17 cellular contexts compared by ENCODE assay signal in the genomic region with DNA sequence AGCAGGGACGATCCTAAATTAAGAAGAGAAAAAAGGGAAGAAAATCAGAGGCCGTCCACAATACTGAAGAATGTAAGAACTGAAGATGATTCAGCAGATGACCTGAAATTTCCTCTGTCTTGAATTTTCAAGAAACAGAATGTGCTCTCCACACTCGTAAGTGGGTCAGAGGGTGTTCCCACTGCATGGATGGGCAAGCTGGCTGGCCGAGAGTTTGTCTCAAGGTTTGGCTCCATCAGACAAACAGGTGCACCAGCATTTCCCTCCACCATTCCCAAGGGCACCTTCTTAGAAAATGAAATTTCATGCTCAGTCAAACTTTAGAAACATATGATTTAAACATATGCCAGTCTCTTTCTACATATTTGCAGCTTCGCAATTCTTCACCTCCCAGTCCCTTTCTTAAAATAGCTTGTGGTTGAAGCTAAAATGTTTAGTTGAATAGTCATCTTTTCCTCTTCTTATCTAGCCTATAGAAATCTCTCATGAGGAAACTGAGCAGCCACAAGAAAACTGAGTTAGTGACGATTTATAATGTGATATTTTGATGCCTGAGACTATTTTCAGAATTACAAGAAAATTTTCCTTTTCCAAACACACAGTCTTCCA.
A peak's percentile ranks its signal among the peaks of the same experiment; 100 is the strongest.
DNase-seq lines count a peak whose midpoint lies in the region; ATAC-seq and TF ChIP-seq lines count a peak whose summit lies in the region.
"Had no signal": no experiment of that assay in that cellular context is flagged by ENCODE, and none has a peak within 500 bp of the region (broad histone marks: within the 10 kb centered on the region; RNA-seq: fewer than 3 reads in every experiment).

No MANE protein-coding gene starts in this region.

- no peaks in the 10 kb centered on the region for H3K36me3 ChIP-seq in upper lobe of right lung

- no peak overlapping the region for H3K4me3 Mint-ChIP-seq in activated CD4-positive, alpha-beta T cell treated with anti-CD3 and anti-CD28 coated beads, Interleukin-2, amount 10 ng/mL, durations not matched to agents 24 days and 14 days
- no peak overlapping the region for H3K4me3 Mint-ChIP-seq in activated T-helper 1 cell treated with anti-CD3 and anti-CD28 coated beads, Interleukin-12 subunit alpha, Interleukin-12 subunit beta, Interleukin-2, Interleukin-4 antibody, amounts not matched to agents 30 ng/mL and 10 ng/mL and 1 ng/mL, durations not matched to agents 14 hours and 24 hours and 36 hours

- no peaks in the 10 kb centered on the region for H3K9me3 ChIP-seq in upper lobe of right lung

- H3K4me1 Mint-ChIP-seq in activated CD4-positive, alpha-beta T cell treated with anti-CD3 and anti-CD28 coated beads, Interleukin-2, amount 10 ng/mL, durations not matched to agents 24 days and 14 days, result peaks cover 4% of the 10 kb centered on the region
- H3K4me1 Mint-ChIP-seq in activated T-helper 1 cell treated with anti-CD3 and anti-CD28 coated beads, Interleukin-12 subunit alpha, Interleukin-12 subunit beta, Interleukin-2, Interleukin-4 antibody, amounts not matched to agents 30 ng/mL and 10 ng/mL and 1 ng/mL, durations not matched to agents 14 hours and 24 hours and 36 hours (ENCODE audit: low read depth), result no peaks in the 10 kb centered on the region

- H3K27ac ChIP-seq in upper lobe of right lung, result no peak overlapping the region
- H3K27ac ChIP-seq: hepatocyte had no signal

- H3K27ac Mint-ChIP-seq in activated CD4-positive, alpha-beta T cell treated with anti-CD3 and anti-CD28 coated beads, Interleukin-2, amount 10 ng/mL, durations not matched to agents 24 days and 14 days, result peak overlapping the region; percentile 56
- H3K27ac Mint-ChIP-seq in activated T-helper 1 cell treated with anti-CD3 and anti-CD28 coated beads, Interleukin-12 subunit alpha, Interleukin-12 subunit beta, Interleukin-2, Interleukin-4 antibody, amounts not matched to agents 30 ng/mL and 10 ng/mL and 1 ng/mL, durations not matched to agents 14 hours and 24 hours and 36 hours, result peak overlapping the region; percentile 69

- H3K27me3 Mint-ChIP-seq in activated CD4-positive, alpha-beta T cell treated with anti-CD3 and anti-CD28 coated beads, Interleukin-2, amount 10 ng/mL, durations not matched to agents 24 days and 14 days, result no peaks in the 10 kb centered on the region
- H3K27me3 Mint-ChIP-seq in activated T-helper 1 cell treated with anti-CD3 and anti-CD28 coated beads, Interleukin-12 subunit alpha, Interleukin-12 subunit beta, Interleukin-2, Interleukin-4 antibody, amounts not matched to agents 30 ng/mL and 10 ng/mL and 1 ng/mL, durations not matched to agents 14 hours and 24 hours and 36 hours (ENCODE audit: insufficient read depth), result no peaks in the 10 kb centered on the region

- H3K36me3 Mint-ChIP-seq in activated CD4-positive, alpha-beta T cell treated with anti-CD3 and anti-CD28 coated beads, Interleukin-2, amount 10 ng/mL, durations not matched to agents 24 days and 14 days (ENCODE audit: low read depth), result no peaks in the 10 kb centered on the region
- no peaks in the 10 kb centered on the region for H3K36me3 Mint-ChIP-seq in activated T-helper 1 cell treated with anti-CD3 and anti-CD28 coated beads, Interleukin-12 subunit alpha, Interleukin-12 subunit beta, Interleukin-2, Interleukin-4 antibody, amounts not matched to agents 30 ng/mL and 10 ng/mL and 1 ng/mL, durations not matched to agents 14 hours and 24 hours and 36 hours (ENCODE audit: low read depth)

- no peak for TF ChIP-seq CTCF in upper lobe of right lung (IDR thresholded peaks at IDR 0.05)
- TF ChIP-seq CTCF in GM10266 (IDR thresholded peaks at IDR 0.05; ENCODE audit: control insufficient read depth, insufficient read depth, low read depth, missing control alignments), result no peak

- intact Hi-C loops in activated CD4-positive, alpha-beta T cell treated with anti-CD3 and anti-CD28 coated beads, Interleukin-2, amount 10 ng/mL, durations not matched to agents 24 days and 14 days (cut with micrococcal nuclease), result no loop called here
- intact Hi-C loops in activated T-helper 1 cell treated with anti-CD3 and anti-CD28 coated beads, Interleukin-12 subunit alpha, Interleukin-12 subunit beta, Interleukin-2, Interleukin-4 antibody, amounts not matched to agents 30 ng/mL and 10 ng/mL and 1 ng/mL, durations not matched to agents 14 hours and 24 hours and 36 hours (cut with micrococcal nuclease), result no loop called here
- intact Hi-C loops in upper lobe of right lung (cut with DNase I), result no loop called here

- ATAC-seq in upper lobe of right lung (peak; percentile 70), HG02973 (IDR thresholded peaks at IDR 0.05; ENCODE audit: unreplicated experiment) (no peak), HG03520 (IDR thresholded peaks at IDR 0.05; ENCODE audit: unreplicated experiment) (no peak)

- no peak overlapping the region for H3K4me3 ChIP-seq in upper lobe of right lung
- H3K4me3 ChIP-seq: hepatocyte had no signal

- DNase-seq in activated CD4-positive, alpha-beta T cell treated with anti-CD3 and anti-CD28 coated beads, Interleukin-2, amount 10 ng/mL, durations not matched to agents 24 days and 14 days, result no peak
- DNase-seq in activated CD4-positive, alpha-beta T cell treated with anti-CD3 and anti-CD28 coated beads for 1 hour, result no peak
- DNase-seq in activated T-helper 1 cell treated with anti-CD3 and anti-CD28 coated beads, Interleukin-12 subunit alpha, Interleukin-12 subunit beta, Interleukin-2, Interleukin-4 antibody, amounts not matched to agents 30 ng/mL and 10 ng/mL and 1 ng/mL, durations not matched to agents 14 hours and 24 hours and 36 hours (ENCODE audit: low spot score), result no peak
- DNase-seq in iris pigment epithelial cell (ENCODE audit: low read depth) (peak; percentile 16), upper lobe of right lung (no peak), GM10266 (ENCODE audit: extremely low spot score) (no peak)
- DNase-seq: 8988T; activated naive CD4-positive, alpha-beta T cell treated with anti-CD3 and anti-CD28 coated beads, Interleukin-2, amount 50 U/mL, for 16 hours; central memory CD4-positive, alpha-beta T cell; COR-L47; GF-D8; IMR-90; NCI-H446; SW 1271 had no signal

- H3K9me3 Mint-ChIP-seq in activated CD4-positive, alpha-beta T cell treated with anti-CD3 and anti-CD28 coated beads, Interleukin-2, amount 10 ng/mL, durations not matched to agents 24 days and 14 days, result peaks cover 3% of the 10 kb centered on the region
- peaks cover 10% of the 10 kb centered on the region for H3K9me3 Mint-ChIP-seq in activated T-helper 1 cell treated with anti-CD3 and anti-CD28 coated beads, Interleukin-12 subunit alpha, Interleukin-12 subunit beta, Interleukin-2, Interleukin-4 antibody, amounts not matched to agents 30 ng/mL and 10 ng/mL and 1 ng/mL, durations not matched to agents 14 hours and 24 hours and 36 hours

- no peaks in the 10 kb centered on the region for H3K4me1 ChIP-seq in upper lobe of right lung

- no peaks in the 10 kb centered on the region for H3K27me3 ChIP-seq in upper lobe of right lung
- H3K27me3 ChIP-seq: hepatocyte had no signal
